16 cellular contexts compared by ENCODE assay signal in the genomic region with DNA sequence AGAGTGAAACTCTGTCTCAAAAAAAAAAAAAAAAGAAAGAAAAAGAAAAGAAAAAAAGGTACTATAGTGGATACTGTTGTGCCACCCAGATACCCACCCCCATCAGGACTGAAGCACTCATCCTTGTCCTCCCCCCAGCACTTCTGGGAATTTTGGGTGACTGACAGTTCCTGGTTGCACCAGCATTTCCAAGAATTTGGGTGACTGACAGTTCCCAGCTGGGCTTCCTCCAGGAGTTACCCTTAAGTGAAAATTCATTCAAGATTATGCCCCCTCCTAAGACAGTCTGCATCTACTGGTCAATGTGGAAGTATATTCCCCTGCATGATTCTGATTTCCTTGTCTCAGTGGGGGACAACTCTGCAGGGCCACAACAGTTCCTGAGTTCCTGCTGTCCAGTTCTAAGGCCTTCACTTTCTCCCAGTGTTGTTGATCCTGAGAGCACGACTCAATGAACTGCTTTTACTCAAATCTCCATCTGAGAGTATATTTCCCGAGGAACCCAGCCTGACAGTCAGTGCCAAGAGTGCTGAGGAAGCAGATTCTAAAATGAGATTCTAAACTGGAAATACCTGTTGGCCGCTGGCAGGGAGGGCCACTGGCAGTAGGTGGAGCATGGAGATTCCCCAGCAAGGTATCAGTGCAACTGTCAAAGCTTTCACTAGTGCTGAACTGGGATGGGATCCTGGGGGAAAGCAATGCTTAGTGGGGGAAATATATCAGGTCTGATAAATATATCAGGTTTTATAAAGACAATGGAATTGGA. TPM values are rescaled to one million over a fixed set of nuclear protein-coding genes. Genes with fewer than 3 reads are reported as not detected.
DNase-seq lines count a peak whose midpoint lies in the region; ATAC-seq and TF ChIP-seq lines count a peak whose summit lies in the region.
"Had no signal": no experiment of that assay in that cellular context is flagged by ENCODE, and none has a peak within 500 bp of the region (broad histone marks: within the 10 kb centered on the region; RNA-seq: fewer than 3 reads in every experiment).

No MANE protein-coding gene starts in this region.

- H3K4me1 ChIP-seq in right cardiac atrium (ENCODE audit: control insufficient read depth, insufficient read depth, low read length) (no peaks in the 10 kb centered on the region), mammary epithelial cell (ENCODE audit: insufficient read depth, low read length) (peaks cover 5% of the 10 kb centered on the region), right lobe of liver (peaks cover 0 to 23% (median 8%) of the 10 kb centered on the region in 4 donors), gastroesophageal sphincter (peaks cover 0 to 5% (median 0%) of the 10 kb centered on the region in 3 donors), ascending aorta (no peaks in the 10 kb centered on the region)

- no peaks in the 10 kb centered on the region for H3K36me3 ChIP-seq in mammary epithelial cell (ENCODE audit: insufficient read depth, low read length)
- H3K36me3 ChIP-seq in right lobe of liver: no peaks in the 10 kb centered on the region
- H3K36me3 ChIP-seq in gastroesophageal sphincter: no peaks in the 10 kb centered on the region
- no peaks in the 10 kb centered on the region for H3K36me3 ChIP-seq in ascending aorta
- H3K36me3 ChIP-seq: esophagus muscularis mucosa, neutrophil had no signal

- peaks cover 3% of the 10 kb centered on the region for H3K9me3 ChIP-seq in right cardiac atrium (ENCODE audit: control insufficient read depth, low read length)
- H3K9me3 ChIP-seq in mammary epithelial cell (replicated peaks; ENCODE audit: insufficient read depth, low read length): peaks cover 7% of the 10 kb centered on the region
- H3K9me3 ChIP-seq in right lobe of liver: no peaks in the 10 kb centered on the region
- H3K9me3 ChIP-seq in gastroesophageal sphincter: no peaks in the 10 kb centered on the region
- no peaks in the 10 kb centered on the region for H3K9me3 ChIP-seq in ascending aorta
- H3K9me3 ChIP-seq: esophagus muscularis mucosa, neutrophil had no signal

- H3K4me2 ChIP-seq in mammary epithelial cell (ENCODE audit: insufficient read depth, low read depth, low read length): no peak overlapping the region

- intact Hi-C loops in left cardiac atrium (cut with DNase I) (loop anchor here (5.0 to 10.0 kb wide), 4 partner anchors 42 to 297 kb away; no protein-coding TSS in a partner anchor), right cardiac atrium (cut with DNase I) (loop anchor here (5.0 to 10.0 kb wide), 4 partner anchors 145 to 295 kb away; no protein-coding TSS in a partner anchor), mammary epithelial cell (cut with micrococcal nuclease) (loop anchor here (1.0 kb wide), 2 partner anchors 97 to 142 kb away; no protein-coding TSS in a partner anchor), right lobe of liver (cut with DNase I) (loop anchor here in 1 of 2 donors (10.0 kb wide), 1 partner anchor 145 kb away; no protein-coding TSS in a partner anchor), ascending aorta (cut with DNase I) (loop anchor here (5.0 kb wide), 1 partner anchor 297 kb away; no protein-coding TSS in a partner anchor)

- no peak for DNase-seq in left cardiac atrium
- no peak for DNase-seq in right cardiac atrium
- DNase-seq in mammary epithelial cell: peak; percentile 72
- no peak for DNase-seq in right lobe of liver
- DNase-seq in COR-L47 (lab: John Stamatoyannopoulos, UW): no peak
- DNase-seq in ascending aorta (ENCODE audit: low spot score in 2 of 2): no peak
- DNase-seq in NCI-H2227 (lab: John Stamatoyannopoulos, UW; ENCODE audit: unreplicated experiment): no peak
- DNase-seq: activated T-cell treated with anti-CD3 and anti-CD28 coated beads, Interleukin-2, amount 50 U/mL, for 48 hours; hypothalamus; NCI-H2227 treated with DMSO at 0.1 percent for 48 hours had no signal

- in situ Hi-C loops in mammary epithelial cell (cut with MboI; ENCODE audit: low sequenced_read_pairs in 2 of 2): loop anchor here in 1 of 2 donors (10.0 kb wide), 3 partner anchors 95 to 295 kb away; partner anchors contain the start of genes C2CD4D and RORC

- no TSS peak for BruUV-seq in mammary epithelial cell (replicated peaks; lab: Mats Ljungman, UMichigan)

- TF ChIP-seq EP300 in gastroesophageal sphincter (IDR thresholded peaks at IDR 0.05): no peak

- ATAC-seq in left cardiac atrium (peak; percentile 19 to 23), right cardiac atrium (no peak), right lobe of liver (peak; percentile 64 to 81 (median 72)), gastroesophageal sphincter (no peak)

- H3K27ac ChIP-seq in right cardiac atrium (ENCODE audit: low read length) (no peak overlapping the region), mammary epithelial cell (ENCODE audit: insufficient read depth, low read depth, low read length) (no peak overlapping the region), right lobe of liver (peak overlapping the region in 1 of 3 donors; percentile 36), gastroesophageal sphincter (no peak overlapping the region), ascending aorta (no peak overlapping the region)
- H3K27ac ChIP-seq: esophagus muscularis mucosa, neutrophil had no signal

- CTCF ChIA-PET in mammary epithelial cell (lab: Charles Lee; ENCODE audit: low non-redundant PET): no interaction called here

- H3K79me2 ChIP-seq in mammary epithelial cell (ENCODE audit: insufficient read depth, low read length): no peaks in the 10 kb centered on the region

- H2AFZ ChIP-seq in mammary epithelial cell (ENCODE audit: low read depth, low read length): no peak overlapping the region

- H3K9ac ChIP-seq in mammary epithelial cell (ENCODE audit: insufficient read depth, low read length): no peak overlapping the region

- WGBS in right cardiac atrium: 53% methylated on average over 3 of the region's 3 CpGs
- 0% methylated on average over 3 of the region's 3 CpGs for WGBS in mammary epithelial cell (ENCODE audit: low coverage, missing lambda C conversion rate)
- 19% methylated on average over 3 of the region's 3 CpGs for WGBS in right lobe of liver (ENCODE audit: insufficient coverage, low coverage, low lambda C conversion rate, missing lambda C conversion rate)
- WGBS in gastroesophageal sphincter (ENCODE audit: low coverage in 1 of 2), 2 donors: 30 to 80% methylated on average over 1 to 3 of the region's 3 CpGs

- H3K27me3 ChIP-seq in right cardiac atrium (ENCODE audit: control insufficient read depth, insufficient read depth) (no peaks in the 10 kb centered on the region), mammary epithelial cell (ENCODE audit: insufficient read depth, low read length) (no peaks in the 10 kb centered on the region), right lobe of liver (no peaks in the 10 kb centered on the region), gastroesophageal sphincter (no peaks in the 10 kb centered on the region), ascending aorta (no peaks in the 10 kb centered on the region)
- H3K27me3 ChIP-seq: esophagus muscularis mucosa had no signal

- H4K20me1 ChIP-seq in mammary epithelial cell (ENCODE audit: insufficient read depth, low read length): no peaks in the 10 kb centered on the region

- dilution Hi-C loops in mammary epithelial cell (cut with HindIII; ENCODE audit: low sequenced_read_pairs): no loop called here

- H3K4me3 ChIP-seq in right cardiac atrium (ENCODE audit: low read length) (no peak overlapping the region), mammary epithelial cell (replicated peaks in 1 of 3; ENCODE audit: insufficient read depth in 1 of 3, low read depth in 2 of 3, low read length in 3 of 3) (no peak overlapping the region), right lobe of liver (no peak overlapping the region), gastroesophageal sphincter (no peak overlapping the region), ascending aorta (no peak overlapping the region)
- H3K4me3 ChIP-seq: esophagus muscularis mucosa had no signal

- TF ChIP-seq POLR2A in right lobe of liver (IDR thresholded peaks at IDR 0.05) (no peak), gastroesophageal sphincter (IDR thresholded peaks at IDR 0.05) (no peak)

- TF ChIP-seq CTCF in mammary epithelial cell (conservative IDR thresholded peaks at IDR 0.05 in 1 of 2, IDR thresholded peaks at IDR 0.05 in 1 of 2; ENCODE audit: extremely low read depth in 1 of 2, insufficient read depth in 1 of 2, low read depth in 1 of 2, low read length in 2 of 2) (peak in 1 of 2 donors; percentile 41), right lobe of liver (IDR thresholded peaks at IDR 0.05) (peak in 3 of 4 donors; percentile 8 to 29 (median 17)), gastroesophageal sphincter (IDR thresholded peaks at IDR 0.05) (no peak), ascending aorta (IDR thresholded peaks at IDR 0.05) (no peak)

RNA-seq across cellular contexts. Expression of gene RIIAD1, which starts 18.5 kb away (rescaled TPM):
- total RNA-seq in left cardiac atrium (1 to 10 TPM; 3.3 TPM), right cardiac atrium (10 to 100 TPM in 1 of 4 donors, 1 to 10 TPM in 3; 6.0 to 19.3 (median 7.7) TPM), mammary epithelial cell (not detected), right lobe of liver (not detected), gastroesophageal sphincter (1 to 10 TPM in 1 of 4 donors, not detected in 3; 1.4 TPM), ascending aorta (not detected)
- polyA plus RNA-seq in right cardiac atrium (11.8 TPM), mammary epithelial cell (not detected)
- not detected for polyA minus RNA-seq in mammary epithelial cell
- total RNA-seq: chondrocyte, M059J had no signal
- polyA plus RNA-seq: adipose tissue had no signal

RNA-seq across cellular contexts. Expression of gene CELF3, which starts 23.2 kb away (rescaled TPM):
- not detected for total RNA-seq in left cardiac atrium
- under 1 TPM in 1 of 4 donors, not detected in 3; 0.19 TPM for total RNA-seq in right cardiac atrium
- 0.18 TPM for polyA plus RNA-seq in right cardiac atrium
- total RNA-seq in mammary epithelial cell: not detected
- not detected for polyA plus RNA-seq in mammary epithelial cell
- not detected for polyA minus RNA-seq in mammary epithelial cell
- not detected for total RNA-seq in right lobe of liver
- under 1 TPM in 3 of 4 donors, not detected in 1; 0.22 to 0.93 (median 0.40) TPM for total RNA-seq in gastroesophageal sphincter
- total RNA-seq in ascending aorta: not detected
- total RNA-seq: chondrocyte, M059J had no signal

RNA-seq across cellular contexts. Expression of gene MRPL9, which starts 23.5 kb away (rescaled TPM):
- total RNA-seq in left cardiac atrium (10 to 100 TPM; 39.1 TPM), right cardiac atrium (10 to 100 TPM; 36.7 to 51.8 (median 41.0) TPM), mammary epithelial cell (10 to 100 TPM; 47.5 to 77.4 TPM), right lobe of liver (10 to 100 TPM; 21.3 to 35.7 (median 28.4) TPM), gastroesophageal sphincter (10 to 100 TPM; 49.7 to 60.7 (median 55.5) TPM), ascending aorta (64.8 TPM)
- polyA plus RNA-seq in right cardiac atrium (40.0 TPM), mammary epithelial cell (63.5 TPM)
- 237 TPM for polyA minus RNA-seq in mammary epithelial cell

RNA-seq across cellular contexts. Expression of gene TDRKH, which starts 50.5 kb away (rescaled TPM):
- total RNA-seq in left cardiac atrium: 1 to 10 TPM; 4.4 to 6.7 TPM
- 1 to 10 TPM; 4.2 to 7.5 (median 6.0) TPM for total RNA-seq in right cardiac atrium
- polyA plus RNA-seq in right cardiac atrium: 3.4 TPM
- 1 to 10 TPM; 3.0 to 9.3 TPM for total RNA-seq in mammary epithelial cell
- 6.7 TPM for polyA plus RNA-seq in mammary epithelial cell
- polyA minus RNA-seq in mammary epithelial cell: 6.8 TPM
- 10 to 100 TPM in 1 of 6 experiments, 1 to 10 TPM in 5; 1.7 to 12.1 (median 3.3) TPM for total RNA-seq in right lobe of liver
- total RNA-seq in gastroesophageal sphincter: 10 to 100 TPM in 1 of 4 donors, 1 to 10 TPM in 3; 4.4 to 10.6 (median 7.9) TPM
- 1.5 TPM for total RNA-seq in ascending aorta

Comparison
In these comparisons a context has a peak if more than half of its experiments do, and no peak if none do; other contexts are left out.
1. ATAC-seq: peak in left cardiac atrium (2 of 2) and right lobe of liver (4 of 4); none in right cardiac atrium (0 of 2) and gastroesophageal sphincter (single experiment).
2. CTCF ChIP-seq: peak in right lobe of liver (3 of 4); none in gastroesophageal sphincter (0 of 4) and ascending aorta (0 of 3).